ENCODE assay signal across 20 cellular contexts in the genomic region with DNA sequence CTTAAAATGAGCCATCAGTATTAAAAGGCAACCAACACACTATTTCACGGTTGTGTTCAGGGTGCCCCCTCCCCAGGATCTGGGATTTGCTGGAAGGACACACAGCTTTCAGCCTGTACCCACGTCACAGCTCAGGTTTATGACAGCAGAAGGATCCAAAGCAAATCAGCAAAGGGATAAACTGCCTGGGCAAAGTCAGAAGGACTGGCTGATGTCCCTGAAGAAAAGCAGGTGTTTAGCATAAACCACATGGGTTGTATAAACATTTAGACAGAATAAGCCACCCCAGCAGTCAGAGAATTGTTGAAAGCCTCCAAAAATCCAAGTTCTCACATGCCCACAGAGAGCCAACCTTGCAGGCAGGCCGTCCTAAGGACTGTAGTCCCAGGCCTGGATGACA.
DNase-seq lines count a peak whose midpoint lies in the region; ATAC-seq and TF ChIP-seq lines count a peak whose summit lies in the region.
"Had no signal": no experiment of that assay in that cellular context is flagged by ENCODE, and none has a peak within 500 bp of the region (broad histone marks: within the 10 kb centered on the region; RNA-seq: fewer than 3 reads in every experiment).

No MANE protein-coding gene starts in this region.

- H3K4me3 Mint-ChIP-seq in activated CD4-positive, alpha-beta T cell treated with anti-CD3 and anti-CD28 coated beads, Interleukin-2, amount 10 ng/mL, durations not matched to agents 24 days and 14 days: no peak overlapping the region
- H3K4me3 Mint-ChIP-seq in CD4-positive, alpha-beta memory T cell: peak overlapping the region in 3 of 8 donors; percentile 29 to 40 (median 31)
- H3K4me3 Mint-ChIP-seq in activated T-helper 2 cell treated with anti-CD3 and anti-CD28 coated beads, Interferon-gamma antibody, Interleukin-2, Interleukin-4, amounts not matched to agents 10 μg/mL and 5 μg/mL and 100 μg/mL, durations not matched to agents 14 hours and 24 hours and 36 hours (ENCODE audit: low read depth): no peak overlapping the region
- H3K4me3 Mint-ChIP-seq in natural killer cell: no peak overlapping the region
- H3K4me3 Mint-ChIP-seq: central memory CD8-positive, alpha-beta T cell; WTC11 had no signal

- H3K36me3 Mint-ChIP-seq in activated CD4-positive, alpha-beta T cell treated with anti-CD3 and anti-CD28 coated beads, Interleukin-2, amount 10 ng/mL, durations not matched to agents 24 days and 14 days (ENCODE audit: low read depth): peaks cover 57% of the 10 kb centered on the region
- H3K36me3 Mint-ChIP-seq in CD4-positive, alpha-beta memory T cell: peaks cover 42 to 44% of the 10 kb centered on the region in 2 donors
- peaks cover 64% of the 10 kb centered on the region for H3K36me3 Mint-ChIP-seq in activated T-helper 2 cell treated with anti-CD3 and anti-CD28 coated beads, Interferon-gamma antibody, Interleukin-2, Interleukin-4, amounts not matched to agents 10 μg/mL and 5 μg/mL and 100 μg/mL, durations not matched to agents 14 hours and 24 hours and 36 hours (ENCODE audit: low read depth)
- peaks cover 2% of the 10 kb centered on the region for H3K36me3 Mint-ChIP-seq in natural killer cell

- no peak for ATAC-seq in natural killer cell
- ATAC-seq: Panc1, psoas muscle, WTC11 had no signal

- no peak overlapping the region for H3K4me3 ChIP-seq in CD4-positive, alpha-beta memory T cell (ENCODE audit: low read length in 2 of 2)
- H3K4me3 ChIP-seq: psoas muscle, stomach, tibial artery had no signal

- DNase-seq in activated CD4-positive, alpha-beta T cell treated with anti-CD3 and anti-CD28 coated beads, Interleukin-2, amount 10 ng/mL, durations not matched to agents 24 days and 14 days: peak; percentile 56
- DNase-seq in activated CD4-positive, alpha-beta T cell treated with anti-CD3 and anti-CD28 coated beads, Interleukin-2, amount 50 U/mL, for 4 hours: no peak
- DNase-seq in CD4-positive, alpha-beta memory T cell: no peak
- DNase-seq in activated T-helper 2 cell treated with anti-CD3 and anti-CD28 coated beads, Interferon-gamma antibody, Interleukin-2, Interleukin-4, amounts not matched to agents 10 μg/mL and 5 μg/mL and 100 μg/mL, durations not matched to agents 14 hours and 24 hours and 36 hours (ENCODE audit: low spot score): no peak
- DNase-seq in natural killer cell (no peak), mesenteric fat pad (ENCODE audit: low spot score) (no peak), GDM1 (lab: John Stamatoyannopoulos, UW) (no peak), head of caudate nucleus (no peak)
- DNase-seq: activated CD8-positive, alpha-beta memory T cell treated with anti-CD3 and anti-CD28 coated beads for 24 hours; dermis blood vessel endothelial cell; NCI-H187; NCI-H526; nucleus accumbens; psoas muscle; SHP77; stomach; tibial artery had no signal

- H3K27me3 Mint-ChIP-seq in activated CD4-positive, alpha-beta T cell treated with anti-CD3 and anti-CD28 coated beads, Interleukin-2, amount 10 ng/mL, durations not matched to agents 24 days and 14 days: no peaks in the 10 kb centered on the region
- no peaks in the 10 kb centered on the region for H3K27me3 Mint-ChIP-seq in CD4-positive, alpha-beta memory T cell
- H3K27me3 Mint-ChIP-seq in activated T-helper 2 cell treated with anti-CD3 and anti-CD28 coated beads, Interferon-gamma antibody, Interleukin-2, Interleukin-4, amounts not matched to agents 10 μg/mL and 5 μg/mL and 100 μg/mL, durations not matched to agents 14 hours and 24 hours and 36 hours (ENCODE audit: low read depth): no peaks in the 10 kb centered on the region
- H3K27me3 Mint-ChIP-seq in natural killer cell (ENCODE audit: low read depth in 2 of 2): no peaks in the 10 kb centered on the region
- H3K27me3 Mint-ChIP-seq: central memory CD8-positive, alpha-beta T cell had no signal

- peaks cover 52% of the 10 kb centered on the region for H3K4me1 ChIP-seq in CD4-positive, alpha-beta memory T cell (ENCODE audit: insufficient read depth, low read length)
- H3K4me1 ChIP-seq: psoas muscle, tibial artery had no signal

- no peaks in the 10 kb centered on the region for H3K9me3 ChIP-seq in CD4-positive, alpha-beta memory T cell (ENCODE audit: control insufficient read depth in 1 of 2, low read length in 2 of 2)
- H3K9me3 ChIP-seq: psoas muscle, stomach, tibial artery had no signal

- POLR2A ChIA-PET in CD4-positive, alpha-beta memory T cell (lab: Charles Lee; ENCODE audit: partially characterized antibody): interaction anchor here (1.1 to 5.3 kb wide), 2 partner anchors 11 to 15 kb away, joined by 3 to 27 read pairs; no protein-coding TSS in a partner anchor

- no peaks in the 10 kb centered on the region for H3K36me3 ChIP-seq in CD4-positive, alpha-beta memory T cell (ENCODE audit: insufficient read depth, low read length)
- H3K36me3 ChIP-seq: stomach, tibial artery had no signal

- TF ChIP-seq CTCF in natural killer cell (IDR thresholded peaks at IDR 0.05): no peak

- peaks cover 10% of the 10 kb centered on the region for H3K9me3 Mint-ChIP-seq in activated CD4-positive, alpha-beta T cell treated with anti-CD3 and anti-CD28 coated beads, Interleukin-2, amount 10 ng/mL, durations not matched to agents 24 days and 14 days
- H3K9me3 Mint-ChIP-seq in CD4-positive, alpha-beta memory T cell: no peaks in the 10 kb centered on the region
- peaks cover 8% of the 10 kb centered on the region for H3K9me3 Mint-ChIP-seq in activated T-helper 2 cell treated with anti-CD3 and anti-CD28 coated beads, Interferon-gamma antibody, Interleukin-2, Interleukin-4, amounts not matched to agents 10 μg/mL and 5 μg/mL and 100 μg/mL, durations not matched to agents 14 hours and 24 hours and 36 hours
- peaks cover 2% of the 10 kb centered on the region in 2 donors for H3K9me3 Mint-ChIP-seq in natural killer cell
- H3K9me3 Mint-ChIP-seq: central memory CD8-positive, alpha-beta T cell had no signal

- CTCF ChIA-PET in CD4-positive, alpha-beta memory T cell (lab: Charles Lee; ENCODE audit: partially characterized antibody): interaction anchor here (1.5 to 1.8 kb wide), 3 partner anchors 14 to 76 kb away, joined by 3 to 4 read pairs (median 4); no protein-coding TSS in a partner anchor

- no peak overlapping the region for H3K27ac ChIP-seq in CD4-positive, alpha-beta memory T cell (ENCODE audit: low read depth, low read length)
- H3K27ac ChIP-seq: psoas muscle, tibial artery had no signal

- no peaks in the 10 kb centered on the region for H3K27me3 ChIP-seq in CD4-positive, alpha-beta memory T cell (ENCODE audit: insufficient read depth, low read length)
- H3K27me3 ChIP-seq: stomach, tibial artery had no signal

- peaks cover 52% of the 10 kb centered on the region for H3K4me1 Mint-ChIP-seq in activated CD4-positive, alpha-beta T cell treated with anti-CD3 and anti-CD28 coated beads, Interleukin-2, amount 10 ng/mL, durations not matched to agents 24 days and 14 days
- H3K4me1 Mint-ChIP-seq in CD4-positive, alpha-beta memory T cell: peaks cover 53 to 91% (median 70%) of the 10 kb centered on the region in 4 donors
- peaks cover 58% of the 10 kb centered on the region for H3K4me1 Mint-ChIP-seq in activated T-helper 2 cell treated with anti-CD3 and anti-CD28 coated beads, Interferon-gamma antibody, Interleukin-2, Interleukin-4, amounts not matched to agents 10 μg/mL and 5 μg/mL and 100 μg/mL, durations not matched to agents 14 hours and 24 hours and 36 hours (ENCODE audit: low read depth)
- H3K4me1 Mint-ChIP-seq in natural killer cell: peaks cover 72 to 77% of the 10 kb centered on the region in 2 donors

- peak overlapping the region; percentile 99 for H3K27ac Mint-ChIP-seq in activated CD4-positive, alpha-beta T cell treated with anti-CD3 and anti-CD28 coated beads, Interleukin-2, amount 10 ng/mL, durations not matched to agents 24 days and 14 days
- H3K27ac Mint-ChIP-seq in CD4-positive, alpha-beta memory T cell: peak overlapping the region in 5 of 7 donors; percentile 39 to 95 (median 77)
- H3K27ac Mint-ChIP-seq in activated T-helper 2 cell treated with anti-CD3 and anti-CD28 coated beads, Interferon-gamma antibody, Interleukin-2, Interleukin-4, amounts not matched to agents 10 μg/mL and 5 μg/mL and 100 μg/mL, durations not matched to agents 14 hours and 24 hours and 36 hours: peak overlapping the region; percentile 100
- peak overlapping the region; percentile 70 to 81 for H3K27ac Mint-ChIP-seq in natural killer cell
- H3K27ac Mint-ChIP-seq: WTC11 had no signal

- intact Hi-C loops in activated CD4-positive, alpha-beta T cell treated with anti-CD3 and anti-CD28 coated beads, Interleukin-2, amount 10 ng/mL, durations not matched to agents 24 days and 14 days (cut with micrococcal nuclease): loop anchor here (2.0 kb wide), 2 partner anchors 15 to 17 kb away; no protein-coding TSS in a partner anchor
- intact Hi-C loops in CD4-positive, alpha-beta memory T cell (cut with micrococcal nuclease): no loop called here
- intact Hi-C loops in activated T-helper 2 cell treated with anti-CD3 and anti-CD28 coated beads, Interferon-gamma antibody, Interleukin-2, Interleukin-4, amounts not matched to agents 10 μg/mL and 5 μg/mL and 100 μg/mL, durations not matched to agents 14 hours and 24 hours and 36 hours (cut with micrococcal nuclease): loop anchor here (2.0 kb wide), 2 partner anchors 13 to 17 kb away; no protein-coding TSS in a partner anchor
- intact Hi-C loops in natural killer cell (cut with micrococcal nuclease) (no loop called here), head of caudate nucleus (cut with DNase I) (no loop called here)

Comparison
In these comparisons a context has a peak if more than half of its experiments do, and no peak if none do; other contexts are left out.
1. intact Hi-C loops: an anchor here in activated CD4-positive, alpha-beta T cell treated with anti-CD3 and anti-CD28 coated beads, Interleukin-2, amount 10 ng/mL, durations not matched to agents 24 days and 14 days (2.0 kb wide) and activated T-helper 2 cell treated with anti-CD3 and anti-CD28 coated beads, Interferon-gamma antibody, Interleukin-2, Interleukin-4, amounts not matched to agents 10 μg/mL and 5 μg/mL and 100 μg/mL, durations not matched to agents 14 hours and 24 hours and 36 hours (2.0 kb wide); none called in CD4-positive, alpha-beta memory T cell, natural killer cell and head of caudate nucleus.